ENCODE assay signal across 15 cellular contexts in the genomic region with DNA sequence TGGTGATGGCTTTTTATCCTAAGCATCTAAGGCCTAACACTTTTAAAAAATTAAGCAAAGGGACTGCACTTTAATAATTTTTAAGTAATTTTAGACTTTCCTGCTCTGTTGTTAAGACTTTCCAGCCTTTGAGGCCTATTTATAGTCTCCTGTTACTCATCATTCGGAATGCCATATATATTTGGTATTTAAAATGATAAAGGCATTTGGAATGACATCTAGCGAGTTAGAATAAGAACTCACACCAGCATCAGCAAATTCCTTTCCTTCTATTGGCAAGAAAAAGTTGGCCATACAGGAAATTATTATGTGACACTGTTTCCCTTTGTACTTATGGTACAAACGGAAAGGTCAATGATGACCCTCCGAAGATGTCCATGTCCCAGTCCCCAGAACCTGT.
DNase-seq lines count a peak whose midpoint lies in the region; TF ChIP-seq lines count a peak whose summit lies in the region.
"Had no signal": no experiment of that assay in that cellular context is flagged by ENCODE, and none has a peak within 500 bp of the region (broad histone marks: within the 10 kb centered on the region; RNA-seq: fewer than 3 reads in every experiment).

No MANE protein-coding gene starts in this region.

- H3K9me3 ChIP-seq in SK-N-MC (ENCODE audit: low read depth, low read length), result no peaks in the 10 kb centered on the region
- H3K9me3 ChIP-seq: SJCRH30 had no signal

- peak overlapping the region; percentile 82; the same call in 1 of the 2 replicates for H3K27ac ChIP-seq in SK-N-MC
- H3K27ac ChIP-seq: SJCRH30, VCaP had no signal

- no peaks in the 10 kb centered on the region for H3K36me3 ChIP-seq in SK-N-MC (ENCODE audit: insufficient read depth, low read length)
- no peaks in the 10 kb centered on the region for H3K36me3 ChIP-seq in H7 (replicated peaks; ENCODE audit: control insufficient read depth, insufficient read depth, low read length)
- H3K36me3 ChIP-seq: SJCRH30 had no signal

- H3K4me3 ChIP-seq in SK-N-MC, result no peak overlapping the region
- no peak overlapping the region for H3K4me3 ChIP-seq in retinal pigment epithelial cell (ENCODE audit: low read length)
- H3K4me3 ChIP-seq in H7 (ENCODE audit: insufficient read depth, low read depth, low read length), result no peak overlapping the region
- H3K4me3 ChIP-seq: SJCRH30 had no signal

- H3K27me3 ChIP-seq in H7 (ENCODE audit: control insufficient read depth, insufficient read depth, low read length), result no peaks in the 10 kb centered on the region
- H3K27me3 ChIP-seq: SJCRH30 had no signal

- no peak overlapping the region for H3K9ac ChIP-seq in SK-N-MC (ENCODE audit: insufficient read length)

- DNase-seq in GM03348 (ENCODE audit: low spot score) (peak; percentile 79), SK-N-MC (ENCODE audit: low read depth, low spot score) (no peak), fibroblast of peridontal ligament (ENCODE audit: extremely low read depth) (peak; percentile 88), retinal pigment epithelial cell (ENCODE audit: low read depth) (peak; percentile 47), H7 (no peak), GDM1 (lab: John Stamatoyannopoulos, UW) (no peak)
- DNase-seq in activated CD8-positive, alpha-beta memory T cell treated with anti-CD3 and anti-CD28 coated beads, Interleukin-2, amount 50 U/mL, for 48 hours, result no peak
- DNase-seq in activated CD4-positive, alpha-beta T cell treated with anti-CD3 and anti-CD28 coated beads, Interleukin-2, amount 50 U/mL, for 1 hour, result no peak
- DNase-seq: activated CD8-positive, alpha-beta memory T cell treated with anti-CD3 and anti-CD28 coated beads, Interleukin-2, amount 50 U/mL, for 4 hours; CD4-positive, alpha-beta T cell; effector CD4-positive, alpha-beta T cell; NCI-H187; SJCRH30; stimulated activated CD4-positive, alpha-beta T cell treated with anti-CD3 and anti-CD28 coated beads, Interleukin-2, amount 100 ng/mL, for 24 hours had no signal

- TF ChIP-seq CTCF in retinal pigment epithelial cell (conservative IDR thresholded peaks at IDR 0.05; ENCODE audit: low read depth, low read length), result no peak

Comparison
In these comparisons a context has a peak if more than half of its experiments do, and no peak if none do; other contexts are left out.
1. DNase-seq: peak in GM03348 (single experiment), fibroblast of peridontal ligament (single experiment) and retinal pigment epithelial cell (single experiment); none in SK-N-MC (single experiment), activated CD8-positive, alpha-beta memory T cell treated with anti-CD3 and anti-CD28 coated beads, Interleukin-2, amount 50 U/mL, for 48 hours (single experiment), H7 (single experiment), activated CD4-positive, alpha-beta T cell treated with anti-CD3 and anti-CD28 coated beads, Interleukin-2, amount 50 U/mL, for 1 hour (single experiment) and GDM1 (single experiment).